Comparison of ENCODE assay signal across 10 cellular contexts in the genomic region with DNA sequence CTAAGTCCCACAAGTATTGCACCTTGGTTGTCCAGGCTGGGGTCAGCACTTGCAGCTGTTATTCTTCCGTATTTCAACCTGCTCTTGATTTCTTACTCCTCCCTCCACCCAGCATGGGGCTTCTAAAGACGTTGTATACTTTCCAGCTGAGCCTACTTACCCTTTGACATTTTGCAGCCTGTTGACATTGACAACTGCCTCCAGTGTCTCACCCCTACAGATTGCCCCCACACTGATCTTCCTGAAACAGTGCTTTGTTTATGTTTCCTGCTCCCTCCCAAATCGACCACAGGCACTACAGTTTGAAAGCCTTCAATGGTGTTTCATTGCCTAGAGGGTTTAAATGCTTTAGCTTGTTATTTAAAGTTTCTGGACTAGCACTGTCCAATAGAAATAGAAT. TPM values are rescaled to one million over a fixed set of nuclear protein-coding genes. Genes with fewer than 3 reads are reported as not detected.
DNase-seq lines count a peak whose midpoint lies in the region; ATAC-seq, FAIRE-seq and TF ChIP-seq lines count a peak whose summit lies in the region.
"Had no signal": no experiment of that assay in that cellular context is flagged by ENCODE, and none has a peak within 500 bp of the region (broad histone marks: within the 10 kb centered on the region; RNA-seq: fewer than 3 reads in every experiment).

No MANE protein-coding gene starts in this region.

- no peak overlapping the region for H2AFZ ChIP-seq in mesenchymal stem cell (ENCODE audit: low read depth, low read length)

- no peaks in the 10 kb centered on the region for H3K9me3 Mint-ChIP-seq in CD8-positive, alpha-beta T cell

- intact Hi-C loops in CD8-positive, alpha-beta T cell (cut with DNase I, micrococcal nuclease) = no loop called here

- no peak overlapping the region for H3K4ac ChIP-seq in mesenchymal stem cell (ENCODE audit: low read depth in 1 of 2, low read length in 2 of 2)

- H3K4me2 ChIP-seq in mesenchymal stem cell (ENCODE audit: low read length, poor library complexity, severe bottlenecking) = no peak overlapping the region

- no peak overlapping the region for H2BK5ac ChIP-seq in mesenchymal stem cell (ENCODE audit: low read depth, low read length, poor library complexity, severe bottlenecking)

- no peak overlapping the region for H2AK5ac ChIP-seq in mesenchymal stem cell (ENCODE audit: low read length, severe bottlenecking)

- peak; percentile 78 for FAIRE-seq in GM12892 (lab: Jason Lieb, UNC)

- no peak overlapping the region for H4K91ac ChIP-seq in mesenchymal stem cell (ENCODE audit: low read length)

- no peak overlapping the region for H3K27ac ChIP-seq in CD8-positive, alpha-beta T cell (ENCODE audit: low read depth, low read length)
- no peak overlapping the region for H3K27ac ChIP-seq in mesenchymal stem cell (ENCODE audit: low read length, poor library complexity, severe bottlenecking)

- H2BK12ac ChIP-seq in mesenchymal stem cell (ENCODE audit: low read length in 2 of 2) = no peak overlapping the region

- peak overlapping the region; percentile 63 for H3K4me3 Mint-ChIP-seq in CD8-positive, alpha-beta T cell
- peak overlapping the region; percentile 82 for H3K4me3 Mint-ChIP-seq in T-helper 17 cell

- no peak for DNase-seq in CD8-positive, alpha-beta T cell
- DNase-seq in GM12892 (ENCODE audit: insufficient read length) (no peak), T-helper 17 cell (no peak), mesenchymal stem cell (peak; percentile 19), NCI-H82 (lab: John Stamatoyannopoulos, UW) (no peak), GM19238 (ENCODE audit: insufficient read length, low spot score) (no peak), NCI-H2196 treated with DMSO at 0.1 percent for 48 hours (lab: John Stamatoyannopoulos, UW; ENCODE audit: unreplicated experiment) (no peak), MG63 (no peak)
- DNase-seq: esophagus squamous epithelium, NCI-H2107 had no signal

- no peak overlapping the region for H2BK120ac ChIP-seq in mesenchymal stem cell (ENCODE audit: low read depth, low read length)

- no peaks in the 10 kb centered on the region for H3K9me3 ChIP-seq in CD8-positive, alpha-beta T cell (ENCODE audit: low read length)
- no peaks in the 10 kb centered on the region for H3K9me3 ChIP-seq in T-helper 17 cell (ENCODE audit: control insufficient read depth, low read length, poor library complexity, severe bottlenecking)
- no peaks in the 10 kb centered on the region for H3K9me3 ChIP-seq in mesenchymal stem cell (ENCODE audit: control insufficient read depth, low read length)
- H3K9me3 ChIP-seq in MG63 = no peaks in the 10 kb centered on the region
- H3K9me3 ChIP-seq: esophagus squamous epithelium had no signal

- no peaks in the 10 kb centered on the region for H3K36me3 ChIP-seq in CD8-positive, alpha-beta T cell (ENCODE audit: insufficient read depth, low read length)
- no peaks in the 10 kb centered on the region for H3K36me3 ChIP-seq in mesenchymal stem cell (ENCODE audit: control insufficient read depth in 1 of 2, insufficient read depth in 2 of 2, low read depth in 1 of 2, low read length in 2 of 2)
- H3K36me3 ChIP-seq in MG63 = no peaks in the 10 kb centered on the region
- H3K36me3 ChIP-seq: esophagus squamous epithelium had no signal

- H3K18ac ChIP-seq in mesenchymal stem cell (ENCODE audit: low read depth in 1 of 2, low read length in 2 of 2) = no peak overlapping the region

- POLR2A ChIA-PET in CD8-positive, alpha-beta T cell (lab: Charles Lee) = interaction anchor here (1.0 to 1.3 kb wide), 2 partner anchors 64 to 125 kb away, joined by 3 to 4 read pairs; no protein-coding TSS in a partner anchor

- no peaks in the 10 kb centered on the region for H3K27me3 ChIP-seq in CD8-positive, alpha-beta T cell (ENCODE audit: insufficient read depth, low read length)
- H3K27me3 ChIP-seq in mesenchymal stem cell (ENCODE audit: control insufficient read depth in 1 of 2, insufficient read depth in 1 of 2, low read length in 2 of 2) (no peaks in the 10 kb centered on the region), MG63 (no peaks in the 10 kb centered on the region)
- H3K27me3 ChIP-seq: esophagus squamous epithelium had no signal

- CTCF ChIA-PET in CD8-positive, alpha-beta T cell (lab: Charles Lee) = interaction anchor here (1.0 to 2.6 kb wide), 2 partner anchors 143 to 297 kb away, joined by 3 to 11 read pairs; no protein-coding TSS in a partner anchor

- peaks cover 27% of the 10 kb centered on the region for H3K79me1 ChIP-seq in mesenchymal stem cell (replicated peaks; ENCODE audit: low read length, poor library complexity, severe bottlenecking)

- H3K4me1 Mint-ChIP-seq in CD8-positive, alpha-beta T cell (ENCODE audit: low read depth) = peaks cover 79% of the 10 kb centered on the region
- peaks cover 64% of the 10 kb centered on the region for H3K4me1 Mint-ChIP-seq in T-helper 17 cell

- H2BK15ac ChIP-seq in mesenchymal stem cell (ENCODE audit: low read depth, poor library complexity, severe bottlenecking) = no peak overlapping the region

- ATAC-seq in CD8-positive, alpha-beta T cell = no peak
- ATAC-seq in T-helper 17 cell = no peak

- H3K4me3 ChIP-seq in CD8-positive, alpha-beta T cell (ENCODE audit: low read depth, low read length) = no peak overlapping the region
- H3K4me3 ChIP-seq in mesenchymal stem cell (ENCODE audit: insufficient read depth in 1 of 2, low read depth in 1 of 2, low read length in 2 of 2) = no peak overlapping the region
- no peak overlapping the region for H3K4me3 ChIP-seq in MG63
- H3K4me3 ChIP-seq: esophagus squamous epithelium had no signal

- H4K8ac ChIP-seq in mesenchymal stem cell (ENCODE audit: low read length) = no peak overlapping the region

- no peak for TF ChIP-seq POLR2A in GM12892 (IDR thresholded peaks at IDR 0.05; ENCODE audit: low read depth, low read length)

- peak overlapping the region; percentile 77 for H3K27ac Mint-ChIP-seq in CD8-positive, alpha-beta T cell
- H3K27ac Mint-ChIP-seq in T-helper 17 cell = peak overlapping the region; percentile 85

- no peak overlapping the region for H3K23ac ChIP-seq in mesenchymal stem cell (ENCODE audit: low read length in 2 of 2)

- WGBS in mesenchymal stem cell = 13% methylated on average over 2 of the region's 3 CpGs

- H3K9ac ChIP-seq in mesenchymal stem cell (ENCODE audit: low read length) = no peak overlapping the region

- H3K14ac ChIP-seq in mesenchymal stem cell (ENCODE audit: low read length in 2 of 2) = no peak overlapping the region

- H3K27me3 Mint-ChIP-seq in CD8-positive, alpha-beta T cell (ENCODE audit: low read depth) = no peaks in the 10 kb centered on the region
- H3K27me3 Mint-ChIP-seq in T-helper 17 cell = no peaks in the 10 kb centered on the region

- peaks cover 77% of the 10 kb centered on the region for H3K4me1 ChIP-seq in CD8-positive, alpha-beta T cell (ENCODE audit: insufficient read depth, low read length)
- no peaks in the 10 kb centered on the region for H3K4me1 ChIP-seq in mesenchymal stem cell (ENCODE audit: control insufficient read depth, insufficient read depth, low read depth, low read length)

- no peak for TF ChIP-seq CTCF in CD8-positive, alpha-beta T cell (IDR thresholded peaks at IDR 0.05)

- H3K36me3 Mint-ChIP-seq in CD8-positive, alpha-beta T cell = peaks cover 13% of the 10 kb centered on the region
- no peaks in the 10 kb centered on the region for H3K36me3 Mint-ChIP-seq in T-helper 17 cell (ENCODE audit: low read depth)

RNA-seq across cellular contexts. Expression of gene FAM83F, which starts 56.6 kb away (rescaled TPM):
- total RNA-seq in CD8-positive, alpha-beta T cell = 10 to 100 TPM; 17.6 to 23.5 TPM
- polyA plus RNA-seq in GM12892 (2012; ENCODE audit: missing spikeins) = 0.02 TPM
- total RNA-seq in T-helper 17 cell = 1 to 10 TPM; 1.6 to 2.1 TPM
- polyA plus RNA-seq in mesenchymal stem cell (2013, experiment 1 of 2) = 0.06 TPM
- polyA plus RNA-seq in mesenchymal stem cell (2013, experiment 2 of 2) = 0.05 TPM
- not detected in 2 replicates for total RNA-seq in MG63 (2014; rRNA removed; shearing (Covaris generic); ENCODE audit: low replicate concordance)

Comparison
In these comparisons a context has a peak if more than half of its experiments do, and no peak if none do; other contexts are left out.
1. RNA of gene FAM83F, which starts 56.6 kb away (total RNA-seq): 17.6 to 23.5 TPM in CD8-positive, alpha-beta T cell; 1.6 to 2.1 TPM in T-helper 17 cell and not detected in MG63; every median in the first group is over 4 times any median in the second.